Comparison of ENCODE assay signal across 16 cellular contexts in genomic region chr4:78437608-78438088, GRCh38.
DNase-seq lines count a peak whose midpoint lies in the region; ATAC-seq and TF ChIP-seq lines count a peak whose summit lies in the region.
"Had no signal": no experiment of that assay in that cellular context is flagged by ENCODE, and none has a peak within 500 bp of the region (broad histone marks: within the 10 kb centered on the region; RNA-seq: fewer than 3 reads in every experiment).

No MANE protein-coding gene starts in this region.

- H3K27me3 ChIP-seq in GM23338 (ENCODE audit: insufficient read depth): no peaks in the 10 kb centered on the region

- H3K4me3 Mint-ChIP-seq in GM23338: no peak overlapping the region
- H3K4me3 Mint-ChIP-seq in activated T-helper 1 cell treated with anti-CD3 and anti-CD28 coated beads, Interleukin-12 subunit alpha, Interleukin-12 subunit beta, Interleukin-2, Interleukin-4 antibody, amounts not matched to agents 30 ng/mL and 10 ng/mL and 1 ng/mL, durations not matched to agents 14 hours and 24 hours and 36 hours: no peak overlapping the region

- no peaks in the 10 kb centered on the region for H3K9me3 Mint-ChIP-seq in GM23338
- H3K9me3 Mint-ChIP-seq in activated T-helper 1 cell treated with anti-CD3 and anti-CD28 coated beads, Interleukin-12 subunit alpha, Interleukin-12 subunit beta, Interleukin-2, Interleukin-4 antibody, amounts not matched to agents 30 ng/mL and 10 ng/mL and 1 ng/mL, durations not matched to agents 14 hours and 24 hours and 36 hours: no peaks in the 10 kb centered on the region

- peak overlapping the region; percentile 51; the same call in 1 of the 2 replicates for H3K27ac Mint-ChIP-seq in GM23338
- H3K27ac Mint-ChIP-seq in activated T-helper 1 cell treated with anti-CD3 and anti-CD28 coated beads, Interleukin-12 subunit alpha, Interleukin-12 subunit beta, Interleukin-2, Interleukin-4 antibody, amounts not matched to agents 30 ng/mL and 10 ng/mL and 1 ng/mL, durations not matched to agents 14 hours and 24 hours and 36 hours: no peak overlapping the region

- H3K4me1 ChIP-seq in GM23338 (ENCODE audit: insufficient read depth): no peaks in the 10 kb centered on the region

- intact Hi-C loops in activated T-helper 1 cell treated with anti-CD3 and anti-CD28 coated beads, Interleukin-12 subunit alpha, Interleukin-12 subunit beta, Interleukin-2, Interleukin-4 antibody, amounts not matched to agents 30 ng/mL and 10 ng/mL and 1 ng/mL, durations not matched to agents 14 hours and 24 hours and 36 hours (cut with micrococcal nuclease): no loop called here

- TF ChIP-seq CTCF in AG10803 (conservative IDR thresholded peaks at IDR 0.05; ENCODE audit: low read length): no peak
- no peak for TF ChIP-seq CTCF in GM23338 (conservative IDR thresholded peaks at IDR 0.05; ENCODE audit: low read depth in 2 of 2)

- DNase-seq in AG10803 (ENCODE audit: low read depth) (peak; percentile 68), GM23338 (ENCODE audit: low spot score) (no peak), amniotic epithelial cell (ENCODE audit: low read depth) (peak; percentile 51), foreskin melanocyte (peak; percentile 60), A172 (ENCODE audit: low spot score) (no peak)
- no peak for DNase-seq in activated T-helper 1 cell treated with anti-CD3 and anti-CD28 coated beads, Interleukin-12 subunit alpha, Interleukin-12 subunit beta, Interleukin-2, Interleukin-4 antibody, amounts not matched to agents 30 ng/mL and 10 ng/mL and 1 ng/mL, durations not matched to agents 14 hours and 24 hours and 36 hours (ENCODE audit: low spot score)
- DNase-seq: DMS 273 treated with DMSO at 0.1 percent for 48 hours, EL, KBM-7, NCI-H1048, NCI-H1436 treated with DMSO at 0.1 percent for 48 hours, NCI-H2029 treated with DMSO at 0.1 percent for 48 hours, NCI-H524 treated with DMSO at 0.1 percent for 48 hours had no signal

- no peak overlapping the region for H3K4me3 ChIP-seq in AG10803 (ENCODE audit: low read length)
- H3K4me3 ChIP-seq in GM23338: no peak overlapping the region

- ATAC-seq in GM23338 (no peak), HG03025 (IDR thresholded peaks at IDR 0.05; ENCODE audit: low FRiP score, unreplicated experiment) (no peak), GM19324 (IDR thresholded peaks at IDR 0.05; ENCODE audit: low FRiP score, unreplicated experiment) (no peak)

- no peaks in the 10 kb centered on the region for H3K9me2 ChIP-seq in GM23338 (ENCODE audit: insufficient read depth)

- H2AFZ ChIP-seq in GM23338: no peak overlapping the region

- no peaks in the 10 kb centered on the region for H3K79me2 ChIP-seq in GM23338 (replicated peaks; ENCODE audit: insufficient read depth)

- H4K20me1 ChIP-seq in GM23338 (replicated peaks; ENCODE audit: insufficient read depth): 0 out of 2 replicates have a peak, but pooled peaks cover 3% of the 10 kb centered on the region

- H3K4me1 Mint-ChIP-seq in GM23338: peaks cover 12% of the 10 kb centered on the region; the same call in 2 of the 3 replicates
- no peaks in the 10 kb centered on the region for H3K4me1 Mint-ChIP-seq in activated T-helper 1 cell treated with anti-CD3 and anti-CD28 coated beads, Interleukin-12 subunit alpha, Interleukin-12 subunit beta, Interleukin-2, Interleukin-4 antibody, amounts not matched to agents 30 ng/mL and 10 ng/mL and 1 ng/mL, durations not matched to agents 14 hours and 24 hours and 36 hours (ENCODE audit: low read depth)

- no peaks in the 10 kb centered on the region for H3F3A ChIP-seq in GM23338 (replicated peaks; ENCODE audit: low read depth)

- 0 out of 2 replicates have a peak, but pooled peaks cover 8% of the 10 kb centered on the region for H3K36me3 ChIP-seq in GM23338 (ENCODE audit: insufficient read depth)

- no peak overlapping the region for H3K4me2 ChIP-seq in GM23338

- no peak overlapping the region for H3K27ac ChIP-seq in GM23338 (ENCODE audit: low read depth)
- H3K27ac ChIP-seq: C4-2B had no signal

- no peaks in the 10 kb centered on the region for H3K27me3 Mint-ChIP-seq in GM23338 (ENCODE audit: insufficient read depth, low read depth, poor library complexity)
- peaks cover 16% of the 10 kb centered on the region for H3K27me3 Mint-ChIP-seq in activated T-helper 1 cell treated with anti-CD3 and anti-CD28 coated beads, Interleukin-12 subunit alpha, Interleukin-12 subunit beta, Interleukin-2, Interleukin-4 antibody, amounts not matched to agents 30 ng/mL and 10 ng/mL and 1 ng/mL, durations not matched to agents 14 hours and 24 hours and 36 hours (ENCODE audit: insufficient read depth)

- peaks cover 27% of the 10 kb centered on the region for H3K36me3 Mint-ChIP-seq in GM23338 (ENCODE audit: low read depth)
- H3K36me3 Mint-ChIP-seq in activated T-helper 1 cell treated with anti-CD3 and anti-CD28 coated beads, Interleukin-12 subunit alpha, Interleukin-12 subunit beta, Interleukin-2, Interleukin-4 antibody, amounts not matched to agents 30 ng/mL and 10 ng/mL and 1 ng/mL, durations not matched to agents 14 hours and 24 hours and 36 hours (ENCODE audit: low read depth): no peaks in the 10 kb centered on the region

TF ChIP-seq in GM23338, 12 proteins besides CTCF, POLR2A, EP300 and RAD21:
- TF ChIP-seq JUNB (IDR thresholded peaks at IDR 0.05; ENCODE audit: unreplicated experiment) (no peak), EZH2phosphoT487 (IDR thresholded peaks at IDR 0.05; ENCODE audit: unreplicated experiment) (no peak), STAT1 (IDR thresholded peaks at IDR 0.05; ENCODE audit: unreplicated experiment) (no peak)

Comparison
In these comparisons a context has a peak if more than half of its experiments do, and no peak if none do; other contexts are left out.
1. DNase-seq: peak in AG10803 (single experiment), amniotic epithelial cell (single experiment) and foreskin melanocyte (single experiment); none in GM23338 (single experiment), A172 (single experiment) and activated T-helper 1 cell treated with anti-CD3 and anti-CD28 coated beads, Interleukin-12 subunit alpha, Interleukin-12 subunit beta, Interleukin-2, Interleukin-4 antibody, amounts not matched to agents 30 ng/mL and 10 ng/mL and 1 ng/mL, durations not matched to agents 14 hours and 24 hours and 36 hours (single experiment).